In genomic region chr1:180907313-180908055, GRCh38 we compare ENCODE assay signal across 24 cellular contexts. TPM values are rescaled to one million over a fixed set of nuclear protein-coding genes. Genes with fewer than 3 reads are reported as not detected.
DNase-seq lines count a peak whose midpoint lies in the region; ATAC-seq and TF ChIP-seq lines count a peak whose summit lies in the region.
"Had no signal": no experiment of that assay in that cellular context is flagged by ENCODE, and none has a peak within 500 bp of the region (broad histone marks: within the 10 kb centered on the region; RNA-seq: fewer than 3 reads in every experiment).

No MANE protein-coding gene starts in this region.

- H3K27ac Mint-ChIP-seq in endodermal cell = no peak overlapping the region
- H3K27ac Mint-ChIP-seq: CD4-positive, alpha-beta T cell; GM23338 had no signal

- H3K9me3 ChIP-seq in DND-41 (ENCODE audit: insufficient read depth, low read length, severe bottlenecking) = no peaks in the 10 kb centered on the region
- H3K9me3 ChIP-seq in endodermal cell (ENCODE audit: control insufficient read depth, low read length) = no peaks in the 10 kb centered on the region
- H3K9me3 ChIP-seq in stomach = no peaks in the 10 kb centered on the region

- intact Hi-C loops in stomach (cut with DNase I; ENCODE audit: low total_unique reads) = no loop called here

- CTCF ChIA-PET in RWPE1 (lab: Yijun Ruan, JAX) = no interaction called here

- H3K27me3 Mint-ChIP-seq in endodermal cell (ENCODE audit: insufficient read depth) = peaks cover 3% of the 10 kb centered on the region

- POLR2A ChIA-PET in RWPE1 (lab: Yijun Ruan, JAX; ENCODE audit: low non-redundant PET) = no interaction called here

- ATAC-seq in DND-41 (ENCODE audit: insufficient read depth, low read depth) = no peak
- no peak for ATAC-seq in GM19035 (IDR thresholded peaks at IDR 0.05; ENCODE audit: unreplicated experiment)
- ATAC-seq: GM23338 had no signal

- no peaks in the 10 kb centered on the region for H4K20me1 ChIP-seq in DND-41 (ENCODE audit: insufficient read depth, low read length)

- H3K36me3 Mint-ChIP-seq in endodermal cell (ENCODE audit: low read depth) = no peaks in the 10 kb centered on the region

- H3K9me3 Mint-ChIP-seq in endodermal cell = no peaks in the 10 kb centered on the region
- H3K9me3 Mint-ChIP-seq: CD4-positive, alpha-beta T cell; GM23338 had no signal

- peaks cover 19% of the 10 kb centered on the region for H3K4me1 Mint-ChIP-seq in endodermal cell

- H3K4me2 ChIP-seq in DND-41 (ENCODE audit: insufficient read depth, low read length) = no peak overlapping the region
- H3K4me2 ChIP-seq: BLaER1 treated with 17β-estradiol and CSF1 and Interleukin-3, amounts not matched to agents 10 nM and 100 nM; GM23338; PC-9 had no signal

- no peaks in the 10 kb centered on the region for H3K4me1 ChIP-seq in DND-41 (ENCODE audit: insufficient read depth, low read length)
- H3K4me1 ChIP-seq in endodermal cell (ENCODE audit: control insufficient read depth, insufficient read depth, low read length) = no peaks in the 10 kb centered on the region
- H3K4me1 ChIP-seq in stomach = peaks cover 5 to 20% (median 11%) of the 10 kb centered on the region in 4 donors

- no peak for TF ChIP-seq CTCF in DND-41 (IDR thresholded peaks at IDR 0.05; ENCODE audit: borderline replicate concordance, extremely low read depth, low read length, poor library complexity, severe bottlenecking)
- TF ChIP-seq CTCF in endodermal cell (conservative IDR thresholded peaks at IDR 0.05) = no peak
- no peak for TF ChIP-seq CTCF in stomach (IDR thresholded peaks at IDR 0.05)
- no peak for TF ChIP-seq CTCF in RWPE1 (conservative IDR thresholded peaks at IDR 0.05; ENCODE audit: low read depth)

- peak; percentile 41 for DNase-seq in activated effector memory CD4-positive, alpha-beta T cell treated with anti-CD3 and anti-CD28 coated beads, Interleukin-2, amount 50 U/mL, for 16 hours
- no peak for DNase-seq in activated effector memory CD4-positive, alpha-beta T cell treated with Interleukin-2 at 50 U/mL for 16 hours
- no peak for DNase-seq in DND-41
- DNase-seq in endodermal cell = peak; percentile 33
- peak; percentile 10 for DNase-seq in stomach
- no peak for DNase-seq in RWPE1 (ENCODE audit: low spot score)
- DNase-seq: CD4-positive, alpha-beta T cell; DMS53; HCEC 1CT; KBM-7; MV-4-11; NCI-H1105 treated with DMSO at 0.1 percent for 48 hours; NCI-H146; NCI-H1930; NCI-H2107; NCI-H446; NCI-H524 treated with DMSO at 0.1 percent for 48 hours; NCI-H82; NK-92 treated with Interleukin-12 subunit alpha and Interleukin-12 subunit beta, amount 100 ng/mL, for 24 hours; PC-9; SHP77 had no signal

- H2AFZ ChIP-seq in DND-41 (ENCODE audit: low read depth, low read length) = no peak overlapping the region
- H2AFZ ChIP-seq: GM23338, PC-9 had no signal

- no peaks in the 10 kb centered on the region for H3K79me2 ChIP-seq in DND-41 (ENCODE audit: insufficient read depth, low read length)

- no peak overlapping the region for H3K4me3 ChIP-seq in DND-41 (ENCODE audit: low read depth in 1 of 2, low read length in 2 of 2)
- H3K4me3 ChIP-seq in endodermal cell (ENCODE audit: low read length) = no peak overlapping the region
- no peak overlapping the region for H3K4me3 ChIP-seq in stomach
- H3K4me3 ChIP-seq: BLaER1 treated with 17β-estradiol and CSF1 and Interleukin-3, amounts not matched to agents 10 nM and 100 nM; GM23338; PC-9 had no signal

- WGBS in endodermal cell (ENCODE audit: insufficient coverage in 1 of 2, insufficient read length in 1 of 2), 2 experiments = 86 to 87% methylated on average over 6 to 9 of the region's 10 CpGs
- WGBS in stomach, 5 donors = 75 to 88% (median 83%) methylated on average over 10 of the region's 10 CpGs

- TF ChIP-seq POLR2A in stomach (IDR thresholded peaks at IDR 0.05) = no peak

- H3K4me3 Mint-ChIP-seq in endodermal cell = no peak overlapping the region
- H3K4me3 Mint-ChIP-seq: CD4-positive, alpha-beta T cell; GM23338 had no signal

- H3K9ac ChIP-seq in DND-41 (ENCODE audit: low read depth, low read length) (no peak overlapping the region), endodermal cell (ENCODE audit: extremely low read depth, low read length, poor library complexity, severe bottlenecking) (no peak overlapping the region)
- H3K9ac ChIP-seq: BLaER1 treated with 17β-estradiol and CSF1 and Interleukin-3, amounts not matched to agents 10 nM and 100 nM had no signal

- TF ChIP-seq EP300 in stomach (IDR thresholded peaks at IDR 0.05) = no peak

- H3K27ac ChIP-seq in DND-41 (ENCODE audit: low read length) (0 out of 2 replicates have a peak overlapping the region, but pooled peaks have one; percentile 23), endodermal cell (ENCODE audit: low read depth, low read length) (no peak overlapping the region), stomach (no peak overlapping the region), RWPE1 (no peak overlapping the region)
- H3K27ac ChIP-seq: BLaER1 treated with 17β-estradiol and CSF1 and Interleukin-3, amounts not matched to agents 10 nM and 100 nM; PC-9 had no signal

- H3K27me3 ChIP-seq in DND-41 (ENCODE audit: insufficient read depth, low read length, poor library complexity) = peaks cover 9% of the 10 kb centered on the region
- H3K27me3 ChIP-seq in endodermal cell (ENCODE audit: control insufficient read depth, insufficient read depth, low read length, poor library complexity, severe bottlenecking) = peaks cover 14% of the 10 kb centered on the region
- H3K27me3 ChIP-seq in stomach = peaks cover 0 to 12% (median 12%) of the 10 kb centered on the region in 3 donors

- no peaks in the 10 kb centered on the region for H3K36me3 ChIP-seq in DND-41 (ENCODE audit: insufficient read depth, low read length)
- H3K36me3 ChIP-seq in endodermal cell (ENCODE audit: control insufficient read depth, insufficient read depth, low read length) = no peaks in the 10 kb centered on the region
- no peaks in the 10 kb centered on the region for H3K36me3 ChIP-seq in stomach
- H3K36me3 ChIP-seq: BLaER1 treated with 17β-estradiol and CSF1 and Interleukin-3, amounts not matched to agents 10 nM and 100 nM had no signal

RNA-seq across cellular contexts. Expression of gene KIAA1614, which starts 5.2 kb away (rescaled TPM):
- 1 to 10 TPM; 3.3 to 5.8 TPM for total RNA-seq in endodermal cell
- polyA plus RNA-seq in endodermal cell (2013, experiment 1 of 2) = 1.2 TPM
- polyA plus RNA-seq in endodermal cell (2013, experiment 2 of 2) = 1.3 TPM
- total RNA-seq in stomach = 1 to 10 TPM in 3 of 5 donors, under 1 TPM in 1, not detected in 1; under 0.01 to 6.1 (median 1.7) TPM
- polyA plus RNA-seq in stomach = 1 to 10 TPM; 1.1 to 2.2 (median 1.8) TPM

Comparison
In these comparisons a context has a peak if more than half of its experiments do, and no peak if none do; other contexts are left out.
1. DNase-seq: peak in activated effector memory CD4-positive, alpha-beta T cell treated with anti-CD3 and anti-CD28 coated beads, Interleukin-2, amount 50 U/mL, for 16 hours (single experiment), endodermal cell (single experiment) and stomach (single experiment); none in activated effector memory CD4-positive, alpha-beta T cell treated with Interleukin-2 at 50 U/mL for 16 hours (single experiment), DND-41 (single experiment) and RWPE1 (single experiment).